ENCODE assay signal across 1 cellular context in genomic region chr11:27716850-27717249, GRCh38.
TF ChIP-seq lines count a peak whose summit lies in the region.

No MANE protein-coding gene starts in this region.

TF ChIP-seq in GM23338, 12 proteins besides CTCF, POLR2A, EP300 and RAD21 (continued from another document):
- TF ChIP-seq ZNF462 (CRISPR knock-in tag; IDR thresholded peaks at IDR 0.05) (no peak), REST (IDR thresholded peaks at IDR 0.05; ENCODE audit: unreplicated experiment) (no peak), NANOG (IDR thresholded peaks at IDR 0.05; ENCODE audit: borderline replicate concordance) (no peak)
